In the genomic region with DNA sequence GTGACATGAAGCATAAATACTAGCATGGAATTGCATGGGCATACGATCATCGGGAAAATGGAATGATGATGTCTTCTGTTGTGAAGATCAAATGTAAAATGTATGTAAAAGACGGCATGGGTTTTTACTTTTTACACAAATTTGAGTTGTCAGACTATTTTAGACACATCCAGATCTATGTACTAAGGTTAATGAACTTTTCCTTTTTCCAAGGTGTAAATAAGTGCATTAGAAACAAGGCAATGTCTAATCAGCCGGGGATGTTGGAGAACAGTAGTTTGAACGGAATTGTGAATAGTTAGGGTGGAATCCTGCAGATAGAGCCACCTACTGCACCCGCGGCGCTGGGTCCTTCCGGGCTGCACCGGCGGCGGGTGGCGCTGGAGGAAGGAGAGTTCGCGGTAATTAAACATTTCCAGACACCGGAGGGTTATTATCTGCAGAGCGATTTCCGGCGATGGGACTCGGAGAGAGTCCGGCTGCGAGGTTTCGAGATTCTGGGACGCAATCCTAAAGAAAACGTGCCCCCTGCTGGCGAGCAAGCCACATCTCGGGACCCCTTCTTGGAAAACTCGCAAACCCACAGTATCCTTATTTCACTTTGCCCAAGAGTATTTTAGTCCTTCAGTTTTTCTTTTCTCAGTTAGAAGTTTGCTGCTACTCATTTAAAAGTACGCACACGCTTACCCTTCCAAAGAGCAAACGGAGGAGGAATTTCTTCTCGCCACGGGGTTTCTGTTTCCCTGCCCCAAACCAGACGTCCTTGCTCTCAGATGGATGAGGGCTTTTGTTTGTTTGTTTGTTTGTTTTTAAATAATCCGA, we compare ENCODE assay signal across 8 cellular contexts. TPM values are rescaled to one million over a fixed set of nuclear protein-coding genes. Genes with fewer than 3 reads are reported as not detected.
DNase-seq lines count a peak whose midpoint lies in the region; TF ChIP-seq lines count a peak whose summit lies in the region.

No MANE protein-coding gene starts in this region.

- peak overlapping the region; percentile 11; the same call in 1 of the 2 replicates for H3K27ac ChIP-seq in HEK293 (ENCODE audit: extremely low read depth, low read depth, low read length)

- no peaks in the 10 kb centered on the region for H3K9me3 ChIP-seq in HEK293 (ENCODE audit: control insufficient read depth, insufficient read depth, low read depth, low read length)

- no peak for TF ChIP-seq POLR2A in lower leg skin (IDR thresholded peaks at IDR 0.05)

- POLR2A ChIA-PET in HEK293 (lab: Yijun Ruan, JAX) = no interaction called here

- no peaks in the 10 kb centered on the region for H3K36me3 ChIP-seq in HEK293 (ENCODE audit: control insufficient read depth in 2 of 2, insufficient read depth in 1 of 2, low read length in 2 of 2)

- peaks cover 12% of the 10 kb centered on the region for H3K4me1 ChIP-seq in HEK293 (ENCODE audit: control insufficient read depth, insufficient read depth, low read length)

- CTCF ChIA-PET in HEK293 (lab: Yijun Ruan, JAX) = interaction anchor here (0.6 to 1.6 kb wide), 14 partner anchors 15 to 916 kb away, joined by 3 to 7 read pairs (median 4); no protein-coding TSS in a partner anchor

- WGBS in lower leg skin, 2 donors = 0 to 2% methylated on average over 35 of the region's 35 CpGs

- intact Hi-C loops in lower leg skin (cut with DNase I; ENCODE audit: low total_unique reads) = loop anchor here (10.0 kb wide), 1 partner anchor 838 kb away; no protein-coding TSS in a partner anchor

- H3K4me3 ChIP-seq in HEK293 (ENCODE audit: low read depth, low read length) = peak overlapping the region; percentile 44
- H3K4me3 ChIP-seq in lower leg skin (ENCODE audit: low read depth, poor library complexity, severe bottlenecking) = peak overlapping the region; percentile 8

- peak; percentile 92 for DNase-seq in ELR (ENCODE audit: low read depth)
- peak; percentile 41 for DNase-seq in NCI-H1417 treated with DMSO at 0.1 percent for 48 hours (lab: John Stamatoyannopoulos, UW)
- peak in 3 of 5 experiments; percentile 21 to 37 (median 31) for DNase-seq in T-helper 2 cell
- peak; percentile 40 to 65 for DNase-seq in dermis microvascular lymphatic vessel endothelial cell (ENCODE audit: low read depth in 2 of 2)
- DNase-seq in lower leg skin (ENCODE audit: low spot score in 2 of 2) = peak; percentile 73 to 96
- peak; percentile 25 for DNase-seq in stimulated activated CD8-positive, alpha-beta memory T cell treated with anti-CD3 and anti-CD28 coated beads, Interleukin-12 subunit alpha, Interleukin-12 subunit beta, amount 100 ng/mL, for 1 hour (ENCODE audit: low read depth)
- no peak for DNase-seq in cerebellum (ENCODE audit: low spot score)

- peak; percentile 81 for TF ChIP-seq CTCF in HEK293 (tag by site-specific recombination; IDR thresholded peaks at IDR 0.05)
- peak in 1 of 3 donors; percentile 59 for TF ChIP-seq CTCF in lower leg skin (IDR thresholded peaks at IDR 0.05)

TF ChIP-seq in HEK293, 187 proteins besides CTCF, POLR2A, EP300 and RAD21 (continues in another document):
- no peak for TF ChIP-seq ZFP37 (tag by site-specific recombination; IDR thresholded peaks at IDR 0.05)
- no peak for TF ChIP-seq ZNF292 (tag by site-specific recombination; IDR thresholded peaks at IDR 0.05; ENCODE audit: borderline replicate concordance, low read depth)
- TF ChIP-seq ZFP41 (tag by site-specific recombination; IDR thresholded peaks at IDR 0.05; ENCODE audit: borderline replicate concordance) = no peak
- no peak for TF ChIP-seq ZNF404 (tag by site-specific recombination; IDR thresholded peaks at IDR 0.05)
- TF ChIP-seq, protein P1, sequence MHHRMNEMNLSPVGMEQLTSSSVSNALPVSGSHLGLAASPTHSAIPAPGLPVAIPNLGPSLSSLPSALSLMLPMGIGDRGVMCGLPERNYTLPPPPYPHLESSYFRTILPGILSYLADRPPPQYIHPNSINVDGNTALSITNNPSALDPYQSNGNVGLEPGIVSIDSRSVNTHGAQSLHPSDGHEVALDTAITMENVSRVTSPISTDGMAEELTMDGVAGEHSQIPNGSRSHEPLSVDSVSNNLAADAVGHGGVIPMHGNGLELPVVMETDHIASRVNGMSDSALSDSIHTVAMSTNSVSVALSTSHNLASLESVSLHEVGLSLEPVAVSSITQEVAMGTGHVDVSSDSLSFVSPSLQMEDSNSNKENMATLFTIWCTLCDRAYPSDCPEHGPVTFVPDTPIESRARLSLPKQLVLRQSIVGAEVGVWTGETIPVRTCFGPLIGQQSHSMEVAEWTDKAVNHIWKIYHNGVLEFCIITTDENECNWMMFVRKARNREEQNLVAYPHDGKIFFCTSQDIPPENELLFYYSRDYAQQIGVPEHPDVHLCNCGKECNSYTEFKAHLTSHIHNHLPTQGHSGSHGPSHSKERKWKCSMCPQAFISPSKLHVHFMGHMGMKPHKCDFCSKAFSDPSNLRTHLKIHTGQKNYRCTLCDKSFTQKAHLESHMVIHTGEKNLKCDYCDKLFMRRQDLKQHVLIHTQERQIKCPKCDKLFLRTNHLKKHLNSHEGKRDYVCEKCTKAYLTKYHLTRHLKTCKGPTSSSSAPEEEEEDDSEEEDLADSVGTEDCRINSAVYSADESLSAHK (tag by site-specific recombination; IDR thresholded peaks at IDR 0.05) = no peak
- TF ChIP-seq GLIS1 (tag by site-specific recombination; IDR thresholded peaks at IDR 0.05) = peak; percentile 15; the same call in 1 of the 2 replicates
- TF ChIP-seq, protein P2, sequence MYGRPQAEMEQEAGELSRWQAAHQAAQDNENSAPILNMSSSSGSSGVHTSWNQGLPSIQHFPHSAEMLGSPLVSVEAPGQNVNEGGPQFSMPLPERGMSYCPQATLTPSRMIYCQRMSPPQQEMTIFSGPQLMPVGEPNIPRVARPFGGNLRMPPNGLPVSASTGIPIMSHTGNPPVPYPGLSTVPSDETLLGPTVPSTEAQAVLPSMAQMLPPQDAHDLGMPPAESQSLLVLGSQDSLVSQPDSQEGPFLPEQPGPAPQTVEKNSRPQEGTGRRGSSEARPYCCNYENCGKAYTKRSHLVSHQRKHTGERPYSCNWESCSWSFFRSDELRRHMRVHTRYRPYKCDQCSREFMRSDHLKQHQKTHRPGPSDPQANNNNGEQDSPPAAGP (tag by site-specific recombination; IDR thresholded peaks at IDR 0.05) = no peak
- TF ChIP-seq ZSCAN23 (tag by site-specific recombination; IDR thresholded peaks at IDR 0.05) = no peak
- no peak for TF ChIP-seq EGR2 (tag by site-specific recombination; IDR thresholded peaks at IDR 0.05; ENCODE audit: low read depth)
- no peak for TF ChIP-seq ZNF121 (tag by site-specific recombination; IDR thresholded peaks at IDR 0.05)
- TF ChIP-seq ZNF654 (tag by site-specific recombination; IDR thresholded peaks at IDR 0.05; ENCODE audit: low read depth) = peak; percentile 82
- TF ChIP-seq, protein P3, sequence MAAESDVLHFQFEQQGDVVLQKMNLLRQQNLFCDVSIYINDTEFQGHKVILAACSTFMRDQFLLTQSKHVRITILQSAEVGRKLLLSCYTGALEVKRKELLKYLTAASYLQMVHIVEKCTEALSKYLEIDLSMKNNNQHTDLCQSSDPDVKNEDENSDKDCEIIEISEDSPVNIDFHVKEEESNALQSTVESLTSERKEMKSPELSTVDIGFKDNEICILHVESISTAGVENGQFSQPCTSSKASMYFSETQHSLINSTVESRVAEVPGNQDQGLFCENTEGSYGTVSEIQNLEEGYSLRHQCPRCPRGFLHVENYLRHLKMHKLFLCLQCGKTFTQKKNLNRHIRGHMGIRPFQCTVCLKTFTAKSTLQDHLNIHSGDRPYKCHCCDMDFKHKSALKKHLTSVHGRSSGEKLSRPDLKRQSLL (tag by site-specific recombination; IDR thresholded peaks at IDR 0.05) = peak; percentile 62
- TF ChIP-seq YY1 (tag by site-specific recombination; IDR thresholded peaks at IDR 0.05) = no peak
- no peak for TF ChIP-seq ZNF354C (tag by site-specific recombination; IDR thresholded peaks at IDR 0.05; ENCODE audit: borderline replicate concordance, low read depth)
- TF ChIP-seq ZNF366 (tag by site-specific recombination; conservative IDR thresholded peaks at IDR 0.05) = no peak
- TF ChIP-seq ZNF335 (tag by site-specific recombination; conservative IDR thresholded peaks at IDR 0.05) = peak; percentile 79
- TF ChIP-seq, protein P4, sequence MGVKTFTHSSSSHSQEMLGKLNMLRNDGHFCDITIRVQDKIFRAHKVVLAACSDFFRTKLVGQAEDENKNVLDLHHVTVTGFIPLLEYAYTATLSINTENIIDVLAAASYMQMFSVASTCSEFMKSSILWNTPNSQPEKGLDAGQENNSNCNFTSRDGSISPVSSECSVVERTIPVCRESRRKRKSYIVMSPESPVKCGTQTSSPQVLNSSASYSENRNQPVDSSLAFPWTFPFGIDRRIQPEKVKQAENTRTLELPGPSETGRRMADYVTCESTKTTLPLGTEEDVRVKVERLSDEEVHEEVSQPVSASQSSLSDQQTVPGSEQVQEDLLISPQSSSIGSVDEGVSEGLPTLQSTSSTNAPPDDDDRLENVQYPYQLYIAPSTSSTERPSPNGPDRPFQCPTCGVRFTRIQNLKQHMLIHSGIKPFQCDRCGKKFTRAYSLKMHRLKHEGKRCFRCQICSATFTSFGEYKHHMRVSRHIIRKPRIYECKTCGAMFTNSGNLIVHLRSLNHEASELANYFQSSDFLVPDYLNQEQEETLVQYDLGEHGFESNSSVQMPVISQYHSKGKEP (tag by site-specific recombination; IDR thresholded peaks at IDR 0.05) = 0 out of 2 replicates have a peak, but pooled peaks have one; percentile 60
- TF ChIP-seq ZNF133 (tag by site-specific recombination; IDR thresholded peaks at IDR 0.05) = no peak
- TF ChIP-seq ZNF660 (tag by site-specific recombination; IDR thresholded peaks at IDR 0.05) = 0 out of 2 replicates have a peak, but pooled peaks have one; percentile 62
- TF ChIP-seq ZNF549 (tag by site-specific recombination; IDR thresholded peaks at IDR 0.05) = no peak
- peak; percentile 55 for TF ChIP-seq ZBTB17 (tag by site-specific recombination; IDR thresholded peaks at IDR 0.05)
- peak; percentile 42; the same call in 1 of the 2 replicates for TF ChIP-seq ZXDB (tag by site-specific recombination; IDR thresholded peaks at IDR 0.05)
- peak; percentile 76; the same call in 1 of the 2 replicates for TF ChIP-seq ZNF561 (tag by site-specific recombination; IDR thresholded peaks at IDR 0.05; ENCODE audit: borderline replicate concordance)
- no peak for TF ChIP-seq TRIM28 (IDR thresholded peaks at IDR 0.05; ENCODE audit: borderline replicate concordance, low read length)
- 0 out of 2 replicates have a peak, but pooled peaks have one; percentile 39 for TF ChIP-seq ZSCAN30 (tag by site-specific recombination; IDR thresholded peaks at IDR 0.05)
- TF ChIP-seq ZNF776 (tag by site-specific recombination; IDR thresholded peaks at IDR 0.05; ENCODE audit: borderline replicate concordance) = no peak
- TF ChIP-seq KLF8 (tag by site-specific recombination; IDR thresholded peaks at IDR 0.05) = 0 out of 2 replicates have a peak, but pooled peaks have one; percentile 18

RNA-seq across cellular contexts. Expression of a gene that starts 4.4 kb away (rescaled TPM):
- 0.39 and 0.76 TPM in 2 replicates for total RNA-seq in dermis microvascular lymphatic vessel endothelial cell
- total RNA-seq in lower leg skin = 10 to 100 TPM in 3 of 4 donors, 1 to 10 TPM in 1; 1.1 to 16.2 (median 12.7) TPM
- total RNA-seq in cerebellum = 8.7 TPM
